ENCODE assay signal across 23 cellular contexts in the genomic region with DNA sequence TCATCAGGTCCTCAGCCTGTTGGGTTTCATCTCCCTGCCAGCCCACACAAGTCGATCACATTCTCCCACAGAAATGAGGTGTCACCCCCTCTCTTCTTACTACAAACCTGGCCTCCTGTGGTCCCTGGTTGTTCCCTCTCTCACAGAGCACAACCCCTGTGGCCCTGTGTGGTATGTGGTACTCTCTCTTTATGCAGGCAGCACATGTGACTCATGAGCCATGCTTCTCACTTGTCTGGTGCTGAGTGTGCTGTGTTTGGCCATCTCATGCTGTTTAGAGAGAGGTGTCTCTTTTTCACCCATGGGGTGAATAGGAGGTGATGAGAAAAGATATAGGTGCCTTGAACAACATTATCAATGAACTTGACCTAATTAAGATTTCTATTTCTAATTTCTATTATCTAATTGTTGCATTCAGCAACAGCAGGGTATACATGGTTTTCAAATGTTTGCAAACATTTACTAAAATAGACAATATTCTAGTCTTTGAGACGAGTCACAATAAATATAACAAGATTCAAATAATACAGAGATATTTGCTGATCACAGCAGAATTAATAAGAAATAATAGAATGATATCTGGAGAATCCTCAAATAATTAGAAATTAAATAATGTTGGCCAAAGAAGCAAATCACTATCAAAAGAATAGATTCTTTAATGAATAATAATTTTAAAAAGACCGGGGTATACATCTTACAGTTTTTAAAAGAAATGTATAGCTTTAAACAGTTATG.
DNase-seq lines count a peak whose midpoint lies in the region; ATAC-seq and TF ChIP-seq lines count a peak whose summit lies in the region.
"Had no signal": no experiment of that assay in that cellular context is flagged by ENCODE, and none has a peak within 500 bp of the region (broad histone marks: within the 10 kb centered on the region; RNA-seq: fewer than 3 reads in every experiment).

No MANE protein-coding gene starts in this region.

- no peak overlapping the region for H3K4me2 ChIP-seq in SK-N-SH

- no peaks in the 10 kb centered on the region for H3K79me2 ChIP-seq in SK-N-SH (ENCODE audit: insufficient read depth)

- H4K20me1 ChIP-seq in SK-N-SH (ENCODE audit: insufficient read depth), result no peaks in the 10 kb centered on the region

- H3K4me1 ChIP-seq in SK-N-SH (ENCODE audit: control insufficient read depth in 1 of 2, insufficient read depth in 2 of 2, low read depth in 1 of 2, low read length in 1 of 2), result peaks cover 0 to 2% of the 10 kb centered on the region in 2 experiments; a peak in 2 of 4 replicates
- H3K4me1 ChIP-seq in aorta (ENCODE audit: control insufficient read depth in 1 of 2, insufficient read depth in 2 of 2, low read length in 2 of 2), result no peaks in the 10 kb centered on the region
- H3K4me1 ChIP-seq: right atrium auricular region had no signal

- no peak overlapping the region for H3K9ac ChIP-seq in SK-N-SH

- H3K9me3 ChIP-seq in SK-N-SH (no peaks in the 10 kb centered on the region), aorta (ENCODE audit: control insufficient read depth, low read length) (no peaks in the 10 kb centered on the region)
- H3K9me3 ChIP-seq: body of pancreas, esophagus muscularis mucosa, heart right ventricle, neutrophil, right atrium auricular region had no signal

- POLR2A ChIA-PET in SK-N-SH (lab: Yijun Ruan, JAX), result no interaction called here

- WGBS in SK-N-SH (ENCODE audit: low lambda C conversion rate), result 50% methylated on average over 3 of the region's 3 CpGs
- WGBS in aorta, 2 donors, result 96 to 97% methylated on average over 3 of the region's 3 CpGs

- H3K27me3 ChIP-seq in SK-N-SH (ENCODE audit: insufficient read depth) (no peaks in the 10 kb centered on the region), aorta (ENCODE audit: control insufficient read depth in 1 of 2, insufficient read depth in 2 of 2, low read length in 1 of 2) (no peaks in the 10 kb centered on the region)
- H3K27me3 ChIP-seq: body of pancreas, esophagus muscularis mucosa, heart right ventricle, neutrophil, right atrium auricular region had no signal

- no peak for DNase-seq in SK-N-SH
- peak; percentile 35 for DNase-seq in RPMI7951 (ENCODE audit: low read depth)
- peak; percentile 55 for DNase-seq in fibroblast of mammary gland (ENCODE audit: low read depth)
- DNase-seq in skeletal muscle cell (ENCODE audit: low read depth), result peak; percentile 51
- no peak for DNase-seq in NCI-H1436 treated with DMSO at 0.1 percent for 48 hours (lab: John Stamatoyannopoulos, UW)
- no peak for DNase-seq in aorta
- DNase-seq: activated CD4-positive, alpha-beta T cell treated with anti-CD3 and anti-CD28 coated beads, Interleukin-2, amount 10 ng/mL, durations not matched to agents 7 days and 5 days; activated naive CD4-positive, alpha-beta T cell treated with Interleukin-2 at 50 U/mL for 16 hours; body of pancreas; DMS53; dorsolateral prefrontal cortex; heart right ventricle; left cardiac atrium; NCI-H1048; NCI-H2171; NCI-H748 treated with DMSO at 0.1 percent for 48 hours; stimulated activated naive CD8-positive, alpha-beta T cell treated with anti-CD3 and anti-CD28 coated beads, Interleukin-15, amount 100 ng/mL, for 72 hours had no signal

- H3K36me3 ChIP-seq in SK-N-SH (replicated peaks in 1 of 2; ENCODE audit: control insufficient read depth in 1 of 2, insufficient read depth in 2 of 2, low read length in 1 of 2) (no peaks in the 10 kb centered on the region), aorta (ENCODE audit: control insufficient read depth in 1 of 2, insufficient read depth in 2 of 2, low read length in 1 of 2) (no peaks in the 10 kb centered on the region)
- H3K36me3 ChIP-seq: esophagus muscularis mucosa, heart right ventricle, neutrophil, right atrium auricular region had no signal

- CTCF ChIA-PET in SK-N-SH (lab: Yijun Ruan, JAX), result no interaction called here

- no peak for TF ChIP-seq RAD21 in SK-N-SH (IDR thresholded peaks at IDR 0.05; ENCODE audit: low read length)

- no peak for TF ChIP-seq EP300 in SK-N-SH (IDR thresholded peaks at IDR 0.05; ENCODE audit: borderline replicate concordance in 1 of 2, low read depth in 1 of 2, low read length in 1 of 2)

- no peak overlapping the region for H3K27ac ChIP-seq in SK-N-SH (ENCODE audit: low read depth in 2 of 2, low read length in 1 of 2)
- H3K27ac ChIP-seq in aorta (ENCODE audit: low read depth in 1 of 2, low read length in 2 of 2), result no peak overlapping the region
- H3K27ac ChIP-seq: 22Rv1, body of pancreas, dorsolateral prefrontal cortex, esophagus muscularis mucosa, heart right ventricle, neutrophil, right atrium auricular region had no signal

- H2AFZ ChIP-seq in SK-N-SH (ENCODE audit: low read depth), result no peak overlapping the region

- no peaks in the 10 kb centered on the region for H3F3A ChIP-seq in SK-N-SH (replicated peaks; ENCODE audit: insufficient read depth)

- TF ChIP-seq CTCF in SK-N-SH (IDR thresholded peaks at IDR 0.05), result no peak
- no peak for TF ChIP-seq CTCF in fibroblast of mammary gland (conservative IDR thresholded peaks at IDR 0.05; ENCODE audit: control insufficient read depth, insufficient read depth, low read depth, low read length)

- H3K9me2 ChIP-seq in SK-N-SH, result no peaks in the 10 kb centered on the region

- ATAC-seq in SK-N-SH treated with all-trans-retinoic acid at 6 μM for 48 hours (no peak), GM21367 (IDR thresholded peaks at IDR 0.05; ENCODE audit: unreplicated experiment) (no peak), aorta (ENCODE audit: low FRiP score) (no peak)
- ATAC-seq: body of pancreas; heart right ventricle; left cardiac atrium; stimulated activated naive CD8-positive, alpha-beta T cell treated with anti-CD3 and anti-CD28 coated beads, Interleukin-15, amount 100 ng/mL, for 72 hours had no signal

- H3K4me3 ChIP-seq in SK-N-SH (ENCODE audit: low read depth in 2 of 2, low read length in 1 of 2) (no peak overlapping the region), fibroblast of mammary gland (ENCODE audit: control insufficient read depth, low read depth, low read length) (no peak overlapping the region), skeletal muscle cell (ENCODE audit: low read depth, low read length) (no peak overlapping the region), aorta (ENCODE audit: low read length in 2 of 2) (no peak overlapping the region)
- H3K4me3 ChIP-seq: body of pancreas, dorsolateral prefrontal cortex, esophagus muscularis mucosa, heart right ventricle, right atrium auricular region had no signal

- intact Hi-C loops in aorta (cut with DNase I), result no loop called here

TF ChIP-seq in SK-N-SH treated with all-trans-retinoic acid at 6 μM for 48 hours, 23 proteins besides CTCF, POLR2A, EP300 and RAD21:
- TF ChIP-seq ZNF70 (CRISPR knock-in tag; IDR thresholded peaks at IDR 0.05), result no peak
- TF ChIP-seq CSDC2 (CRISPR knock-in tag; IDR thresholded peaks at IDR 0.05), result 0 out of 2 replicates have a peak, but pooled peaks have one; percentile 34
- TF ChIP-seq ZFP3 (CRISPR knock-in tag; IDR thresholded peaks at IDR 0.05), result 0 out of 2 replicates have a peak, but pooled peaks have one; percentile 32

TF ChIP-seq in SK-N-SH, 30 proteins besides CTCF, POLR2A, EP300 and RAD21:
- TF ChIP-seq FOSL2 (IDR thresholded peaks at IDR 0.05; ENCODE audit: borderline replicate concordance, low read depth), result no peak
- TF ChIP-seq MXI1 (IDR thresholded peaks at IDR 0.05; ENCODE audit: low read depth, low read length), result no peak
- TF ChIP-seq RXRA (IDR thresholded peaks at IDR 0.05; ENCODE audit: borderline replicate concordance, low read depth), result no peak
- TF ChIP-seq MEF2A (IDR thresholded peaks at IDR 0.05; ENCODE audit: borderline replicate concordance, low read depth), result no peak
- TF ChIP-seq SIN3A (IDR thresholded peaks at IDR 0.05; ENCODE audit: borderline replicate concordance, low read depth, low read length), result no peak
- TF ChIP-seq, protein P1, sequence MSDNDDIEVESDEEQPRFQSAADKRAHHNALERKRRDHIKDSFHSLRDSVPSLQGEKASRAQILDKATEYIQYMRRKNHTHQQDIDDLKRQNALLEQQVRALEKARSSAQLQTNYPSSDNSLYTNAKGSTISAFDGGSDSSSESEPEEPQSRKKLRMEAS (IDR thresholded peaks at IDR 0.05; ENCODE audit: low read depth), result no peak
- no peak for TF ChIP-seq GABPA (IDR thresholded peaks at IDR 0.05; ENCODE audit: low read depth)
- TF ChIP-seq, protein P2, sequence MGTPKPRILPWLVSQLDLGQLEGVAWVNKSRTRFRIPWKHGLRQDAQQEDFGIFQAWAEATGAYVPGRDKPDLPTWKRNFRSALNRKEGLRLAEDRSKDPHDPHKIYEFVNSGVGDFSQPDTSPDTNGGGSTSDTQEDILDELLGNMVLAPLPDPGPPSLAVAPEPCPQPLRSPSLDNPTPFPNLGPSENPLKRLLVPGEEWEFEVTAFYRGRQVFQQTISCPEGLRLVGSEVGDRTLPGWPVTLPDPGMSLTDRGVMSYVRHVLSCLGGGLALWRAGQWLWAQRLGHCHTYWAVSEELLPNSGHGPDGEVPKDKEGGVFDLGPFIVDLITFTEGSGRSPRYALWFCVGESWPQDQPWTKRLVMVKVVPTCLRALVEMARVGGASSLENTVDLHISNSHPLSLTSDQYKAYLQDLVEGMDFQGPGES (IDR thresholded peaks at IDR 0.05; ENCODE audit: low read depth, low read length), result no peak
- no peak for TF ChIP-seq ELF1 (IDR thresholded peaks at IDR 0.05)

Comparison
In these comparisons a context has a peak if more than half of its experiments do, and no peak if none do; other contexts are left out.
1. DNase-seq: peak in RPMI7951 (single experiment), fibroblast of mammary gland (single experiment) and skeletal muscle cell (single experiment); none in SK-N-SH (single experiment), NCI-H1436 treated with DMSO at 0.1 percent for 48 hours (single experiment) and aorta (0 of 2).